Comparison of ENCODE assay signal across 1 cellular context in genomic region chr15:72141171-72142084, GRCh38.
TF ChIP-seq lines count a peak whose summit lies in the region.

No MANE protein-coding gene starts in this region.

TF ChIP-seq in K562, 482 proteins besides CTCF, POLR2A, EP300 and RAD21:
- TF ChIP-seq ZNF695 (CRISPR knock-in tag; IDR thresholded peaks at IDR 0.05) (no peak), CREB1 (IDR thresholded peaks at IDR 0.05) (no peak), CREB1 (CRISPR knock-in tag; IDR thresholded peaks at IDR 0.05) (no peak), FOXA3 (CRISPR knock-in tag; conservative IDR thresholded peaks at IDR 0.05 in 1 of 2, IDR thresholded peaks at IDR 0.05 in 1 of 2) (peak in 1 of 2 experiments; percentile 94; a peak in 2 of 4 replicates), RB1 (IDR thresholded peaks at IDR 0.05; ENCODE audit: low read depth) (no peak), RBM39 (optimal IDR thresholded peaks at IDR 0.05; ENCODE audit: low read depth, low read length) (no peak), RERE (CRISPR knock-in tag; IDR thresholded peaks at IDR 0.05; ENCODE audit: borderline replicate concordance) (no peak), RCOR1 (IDR thresholded peaks at IDR 0.05; ENCODE audit: borderline replicate concordance in 1 of 2, low read depth in 2 of 2, low read length in 2 of 2) (peak in 1 of 2 experiments; percentile 60; a peak in 1 of 4 replicates), PHTF2 (CRISPR knock-in tag; IDR thresholded peaks at IDR 0.05) (no peak), FOSL1 (tag; conservative IDR thresholded peaks at IDR 0.05) (peak; percentile 25; the same call in 1 of the 2 replicates), CAMTA2 (CRISPR knock-in tag; conservative IDR thresholded peaks at IDR 0.05) (no peak), ZNF583 (CRISPR knock-in tag; IDR thresholded peaks at IDR 0.05) (no peak), SMARCA4 (IDR thresholded peaks at IDR 0.05) (no peak), ZNF766 (CRISPR knock-in tag; conservative IDR thresholded peaks at IDR 0.05) (no peak), SOX6 (IDR thresholded peaks at IDR 0.05) (peak; percentile 72; the same call in 1 of the 2 replicates), CBFA2T3 (IDR thresholded peaks at IDR 0.05) (0 out of 2 replicates have a peak, but pooled peaks have one; percentile 17), NR2C2 (CRISPR knock-in tag; IDR thresholded peaks at IDR 0.05) (no peak), NR2C2 (tag; IDR thresholded peaks at IDR 0.05) (peak; percentile 46; the same call in 1 of the 2 replicates), KDM1A (IDR thresholded peaks at IDR 0.05) (peak in 1 of 2 experiments; percentile 23; a peak in 1 of 4 replicates), ZNF76 (CRISPR knock-in tag; IDR thresholded peaks at IDR 0.05; ENCODE audit: borderline replicate concordance) (no peak), ZNF354B (CRISPR knock-in tag; IDR thresholded peaks at IDR 0.05) (no peak), NR2C1 (IDR thresholded peaks at IDR 0.05) (no peak), NR2C1 (tag; IDR thresholded peaks at IDR 0.05) (0 out of 2 replicates have a peak, but pooled peaks have one; percentile 25), RHOXF2B (CRISPR knock-in tag; conservative IDR thresholded peaks at IDR 0.05) (no peak)
